Comparison of ENCODE assay signal across 8 cellular contexts in genomic region chr6:27078734-27079357, GRCh38.
DNase-seq lines count a peak whose midpoint lies in the region; TF ChIP-seq lines count a peak whose summit lies in the region.

No MANE protein-coding gene starts in this region.

- H3K4me3 ChIP-seq in HFF-Myc (replicated peaks; ENCODE audit: low read depth, low read length) = no peak overlapping the region

- in situ Hi-C loops in T47D (cut with HindIII; ENCODE audit: low pct_unique_long_range_greater_than_20kb, low sequenced_read_pairs) = no loop called here

- DNase-seq in NCI-H187 (lab: John Stamatoyannopoulos, UW) = peak; percentile 25 to 52
- DNase-seq in NCI-H187 treated with DMSO at 0.1 percent for 48 hours (lab: John Stamatoyannopoulos, UW) = no peak
- no peak for DNase-seq in HFF-Myc (ENCODE audit: extremely low read depth, low read depth)
- peak; percentile 25 for DNase-seq in NCI-H128 (lab: John Stamatoyannopoulos, UW; ENCODE audit: unreplicated experiment)
- peak; percentile 11 for DNase-seq in T follicular helper cell (ENCODE audit: low read depth)
- peak; percentile 31 to 78 for DNase-seq in T47D (ENCODE audit: low read depth in 1 of 2, low spot score in 1 of 2)
- peak; percentile 89 for DNase-seq in inferior parietal cortex (ENCODE audit: extremely low spot score)
- DNase-seq in stimulated activated CD4-positive, alpha-beta T cell treated with anti-CD3 and anti-CD28 coated beads, Interleukin-1b, Interleukin-23, amount 100 ng/mL, for 4 hours (ENCODE audit: low read depth in 2 of 2) = peak; percentile 9 to 24

- TF ChIP-seq CTCF in HFF-Myc (IDR thresholded peaks at IDR 0.05; ENCODE audit: low read depth, low read length, missing control alignments) = peak; percentile 71

Comparison
In these comparisons a context has a peak if more than half of its experiments do, and no peak if none do; other contexts are left out.
1. DNase-seq: peak in NCI-H187 (2 of 2), NCI-H128 (single experiment), T follicular helper cell (single experiment), T47D (2 of 2), inferior parietal cortex (single experiment) and stimulated activated CD4-positive, alpha-beta T cell treated with anti-CD3 and anti-CD28 coated beads, Interleukin-1b, Interleukin-23, amount 100 ng/mL, for 4 hours (2 of 2); none in NCI-H187 treated with DMSO at 0.1 percent for 48 hours (single experiment) and HFF-Myc (single experiment).